In genomic region chr6:39215640-39216158, GRCh38 we compare ENCODE assay signal across 26 cellular contexts. TPM values are rescaled to one million over a fixed set of nuclear protein-coding genes. Genes with fewer than 3 reads are reported as not detected.
DNase-seq lines count a peak whose midpoint lies in the region; ATAC-seq and TF ChIP-seq lines count a peak whose summit lies in the region.
"Had no signal": no experiment of that assay in that cellular context is flagged by ENCODE, and none has a peak within 500 bp of the region (broad histone marks: within the 10 kb centered on the region; RNA-seq: fewer than 3 reads in every experiment).

No MANE protein-coding gene starts in this region.

- ATAC-seq in effector memory CD8-positive, alpha-beta T cell (replicated peaks), result peak; percentile 19
- ATAC-seq in GM21723 (IDR thresholded peaks at IDR 0.05; ENCODE audit: unreplicated experiment), result no peak
- no peak for ATAC-seq in GM21619 (IDR thresholded peaks at IDR 0.05; ENCODE audit: unreplicated experiment)
- no peak for ATAC-seq in HG02970 (IDR thresholded peaks at IDR 0.05; ENCODE audit: low FRiP score, unreplicated experiment)
- ATAC-seq: stimulated activated memory B cell treated with anti-CD40 and anti-IgM and Interleukin-4, amounts not matched to agents 10 μg/mL and 1 μg/mL and 100 μg/mL, for 72 hours had no signal

- H3K27me3 Mint-ChIP-seq in Caco-2 (ENCODE audit: insufficient read depth, unreplicated experiment), result no peaks in the 10 kb centered on the region
- no peaks in the 10 kb centered on the region for H3K27me3 Mint-ChIP-seq in effector memory CD8-positive, alpha-beta T cell
- H3K27me3 Mint-ChIP-seq: CD4-positive, alpha-beta memory T cell had no signal

- TF ChIP-seq CTCF in Caco-2 (IDR thresholded peaks at IDR 0.05; ENCODE audit: insufficient read depth in 1 of 2, low read depth in 1 of 2, low read length in 1 of 2, severe bottlenecking in 1 of 2, unreplicated experiment in 1 of 2), result no peak
- TF ChIP-seq CTCF in HEK293 (tag by site-specific recombination; IDR thresholded peaks at IDR 0.05), result no peak
- TF ChIP-seq CTCF in parathyroid adenoma (IDR thresholded peaks at IDR 0.05), result no peak

- DNase-seq in Caco-2, result no peak
- DNase-seq in effector memory CD8-positive, alpha-beta T cell, result no peak
- DNase-seq: activated CD4-positive, alpha-beta T cell treated with anti-CD3 and anti-CD28 coated beads for 1 hour; activated naive CD4-positive, alpha-beta T cell treated with anti-CD3 and anti-CD28 coated beads for 36 hours; activated T-cell treated with anti-CD3 and anti-CD28 coated beads, Interleukin-2, amount 50 U/mL, for 48 hours; amygdala; CD4-positive, alpha-beta memory T cell; cortex of kidney; GF-D8; islet precursor cell; KBM-7; MM.1S; NCI-H1436; NCI-H510A treated with DMSO at 0.1 percent for 48 hours; retina; testis had no signal

- peaks cover 34% of the 10 kb centered on the region for H3K36me3 Mint-ChIP-seq in Caco-2 (ENCODE audit: insufficient read depth, unreplicated experiment)
- peaks cover 3% of the 10 kb centered on the region for H3K36me3 Mint-ChIP-seq in effector memory CD8-positive, alpha-beta T cell (ENCODE audit: insufficient read depth)
- H3K36me3 Mint-ChIP-seq: CD4-positive, alpha-beta memory T cell; stimulated activated memory B cell treated with anti-CD40 and anti-IgM and Interleukin-4, amounts not matched to agents 10 μg/mL and 1 μg/mL and 100 μg/mL, for 72 hours had no signal

- no peaks in the 10 kb centered on the region; the same call in 1 of the 2 replicates for H3K36me3 ChIP-seq in Caco-2 (ENCODE audit: control insufficient read depth, insufficient read depth, low read length)
- peaks cover 0 to 4% of the 10 kb centered on the region in 2 experiments; a peak in 1 of 3 replicates for H3K36me3 ChIP-seq in HEK293 (ENCODE audit: control insufficient read depth in 2 of 2, insufficient read depth in 1 of 2, low read length in 2 of 2)
- H3K36me3 ChIP-seq in parathyroid adenoma (ENCODE audit: control insufficient read depth, insufficient read depth, low read length), result no peaks in the 10 kb centered on the region
- H3K36me3 ChIP-seq: lower lobe of right lung had no signal

- no TSS peak for BruUV-seq in Caco-2 (replicated peaks; lab: Mats Ljungman, UMichigan)

- intact Hi-C loops in Caco-2 (cut with micrococcal nuclease; ENCODE audit: unreplicated experiment), result no loop called here

- no peaks in the 10 kb centered on the region for H3K4me1 Mint-ChIP-seq in Caco-2 (ENCODE audit: low read depth, unreplicated experiment)
- peaks cover 14 to 23% of the 10 kb centered on the region in 2 donors for H3K4me1 Mint-ChIP-seq in effector memory CD8-positive, alpha-beta T cell (ENCODE audit: low read depth in 2 of 2)

- H2AFZ ChIP-seq in parathyroid adenoma, result no peak overlapping the region

- H3K9me3 ChIP-seq in Caco-2 (no peaks in the 10 kb centered on the region), HEK293 (ENCODE audit: control insufficient read depth, insufficient read depth, low read depth, low read length) (no peaks in the 10 kb centered on the region), parathyroid adenoma (ENCODE audit: control insufficient read depth, low read length) (no peaks in the 10 kb centered on the region)
- H3K9me3 ChIP-seq: lower lobe of right lung, testis had no signal

- H3K4me2 ChIP-seq in parathyroid adenoma (ENCODE audit: low read length), result no peak overlapping the region

- H3K27ac Mint-ChIP-seq in Caco-2 (ENCODE audit: unreplicated experiment), result peak overlapping the region; percentile 10
- peak overlapping the region; percentile 8 to 57 for H3K27ac Mint-ChIP-seq in effector memory CD8-positive, alpha-beta T cell
- H3K27ac Mint-ChIP-seq: activated naive CD4-positive, alpha-beta T cell treated with anti-CD3 and anti-CD28 coated beads for 36 hours; CD4-positive, alpha-beta memory T cell; stimulated activated memory B cell treated with anti-CD40 and anti-IgM and Interleukin-4, amounts not matched to agents 10 μg/mL and 1 μg/mL and 100 μg/mL, for 72 hours had no signal

- no peak overlapping the region for H3K9ac ChIP-seq in parathyroid adenoma

- H3K4me3 Mint-ChIP-seq in Caco-2 (ENCODE audit: unreplicated experiment), result no peak overlapping the region
- H3K4me3 Mint-ChIP-seq in effector memory CD8-positive, alpha-beta T cell, result no peak overlapping the region
- H3K4me3 Mint-ChIP-seq: activated naive CD4-positive, alpha-beta T cell treated with anti-CD3 and anti-CD28 coated beads for 36 hours; CD4-positive, alpha-beta memory T cell; stimulated activated memory B cell treated with anti-CD40 and anti-IgM and Interleukin-4, amounts not matched to agents 10 μg/mL and 1 μg/mL and 100 μg/mL, for 72 hours had no signal

- H3K4me3 ChIP-seq in Caco-2 (ENCODE audit: low read depth, low read length) (no peak overlapping the region), HEK293 (ENCODE audit: low read depth, low read length) (no peak overlapping the region), parathyroid adenoma (ENCODE audit: low read depth, low read length) (no peak overlapping the region)
- H3K4me3 ChIP-seq: lower lobe of right lung, testis had no signal

- H3K9me3 Mint-ChIP-seq in Caco-2 (ENCODE audit: unreplicated experiment), result no peaks in the 10 kb centered on the region
- H3K9me3 Mint-ChIP-seq in effector memory CD8-positive, alpha-beta T cell, result no peaks in the 10 kb centered on the region
- H3K9me3 Mint-ChIP-seq: activated naive CD4-positive, alpha-beta T cell treated with anti-CD3 and anti-CD28 coated beads for 36 hours; CD4-positive, alpha-beta memory T cell; stimulated activated memory B cell treated with anti-CD40 and anti-IgM and Interleukin-4, amounts not matched to agents 10 μg/mL and 1 μg/mL and 100 μg/mL, for 72 hours had no signal

- POLR2A ChIA-PET in Caco-2 (lab: Charles Lee) (no interaction called here), HEK293 (lab: Yijun Ruan, JAX) (interaction anchor here (0.6 to 1.0 kb wide), 2 partner anchors 12 to 717 kb away, joined by 4 to 5 read pairs; no protein-coding TSS in a partner anchor)

- no peak overlapping the region for H3K27ac ChIP-seq in HEK293 (ENCODE audit: extremely low read depth, low read depth, low read length)
- H3K27ac ChIP-seq in parathyroid adenoma, result peak overlapping the region; percentile 83
- H3K27ac ChIP-seq: lower lobe of right lung, testis had no signal

- H3K79me2 ChIP-seq in parathyroid adenoma, result no peaks in the 10 kb centered on the region

- H3K27me3 ChIP-seq in Caco-2 (replicated peaks; ENCODE audit: control insufficient read depth, insufficient read depth, low read length), result no peaks in the 10 kb centered on the region
- H3K27me3 ChIP-seq in parathyroid adenoma (ENCODE audit: control insufficient read depth, insufficient read depth, low read length), result no peaks in the 10 kb centered on the region
- H3K27me3 ChIP-seq: testis had no signal

- H3K4me1 ChIP-seq in Caco-2 (peaks cover 30% of the 10 kb centered on the region), HEK293 (ENCODE audit: control insufficient read depth, insufficient read depth, low read length) (peaks cover 16% of the 10 kb centered on the region), parathyroid adenoma (peaks cover 27% of the 10 kb centered on the region)
- H3K4me1 ChIP-seq: testis had no signal

- CTCF ChIA-PET in Caco-2 (lab: Charles Lee) (no interaction called here), HEK293 (lab: Yijun Ruan, JAX) (interaction anchor here (0.6 to 2.9 kb wide), 8 partner anchors 9 to 94 kb away, joined by 3 to 11 read pairs (median 3); partner anchors contain the start of gene KCNK5)

TF ChIP-seq in HEK293, 187 proteins besides CTCF, POLR2A, EP300 and RAD21 (continues in another document):
- peak; percentile 63; the same call in 1 of the 2 replicates for TF ChIP-seq ZIC2 (tag by site-specific recombination; IDR thresholded peaks at IDR 0.05)
- TF ChIP-seq ZSCAN23 (tag by site-specific recombination; IDR thresholded peaks at IDR 0.05), result no peak
- TF ChIP-seq ZNF549 (tag by site-specific recombination; IDR thresholded peaks at IDR 0.05), result no peak
- no peak for TF ChIP-seq SCRT2 (tag by site-specific recombination; IDR thresholded peaks at IDR 0.05)
- TF ChIP-seq ZNF248 (tag by site-specific recombination; IDR thresholded peaks at IDR 0.05), result no peak
- 0 out of 2 replicates have a peak, but pooled peaks have one; percentile 6 for TF ChIP-seq KLF17 (tag by site-specific recombination; IDR thresholded peaks at IDR 0.05)
- no peak for TF ChIP-seq YY2 (tag by site-specific recombination; IDR thresholded peaks at IDR 0.05)
- no peak for TF ChIP-seq ZNF664 (tag by site-specific recombination; IDR thresholded peaks at IDR 0.05)
- no peak for TF ChIP-seq ZNF654 (tag by site-specific recombination; IDR thresholded peaks at IDR 0.05; ENCODE audit: low read depth)
- 0 out of 2 replicates have a peak, but pooled peaks have one; percentile 33 for TF ChIP-seq ZNF335 (tag by site-specific recombination; conservative IDR thresholded peaks at IDR 0.05)
- no peak for TF ChIP-seq ZNF707 (tag by site-specific recombination; IDR thresholded peaks at IDR 0.05)
- TF ChIP-seq ZNF202 (tag by site-specific recombination; IDR thresholded peaks at IDR 0.05; ENCODE audit: borderline replicate concordance), result no peak
- no peak for TF ChIP-seq SP7 (tag by site-specific recombination; IDR thresholded peaks at IDR 0.05)
- TF ChIP-seq GLIS2 (tag by site-specific recombination; IDR thresholded peaks at IDR 0.05), result no peak
- no peak for TF ChIP-seq ZBTB1 (tag by site-specific recombination; IDR thresholded peaks at IDR 0.05)

RNA-seq across cellular contexts. Expression of gene KCNK5, which starts 13.6 kb away (rescaled TPM):
- 19.8 and 20.9 TPM in 2 replicates for total RNA-seq in Caco-2 (2022)
- total RNA-seq: glomerular endothelial cell, HT1080, myocyte had no signal
